ENCODE assay signal across 1 cellular context in the genomic region with DNA sequence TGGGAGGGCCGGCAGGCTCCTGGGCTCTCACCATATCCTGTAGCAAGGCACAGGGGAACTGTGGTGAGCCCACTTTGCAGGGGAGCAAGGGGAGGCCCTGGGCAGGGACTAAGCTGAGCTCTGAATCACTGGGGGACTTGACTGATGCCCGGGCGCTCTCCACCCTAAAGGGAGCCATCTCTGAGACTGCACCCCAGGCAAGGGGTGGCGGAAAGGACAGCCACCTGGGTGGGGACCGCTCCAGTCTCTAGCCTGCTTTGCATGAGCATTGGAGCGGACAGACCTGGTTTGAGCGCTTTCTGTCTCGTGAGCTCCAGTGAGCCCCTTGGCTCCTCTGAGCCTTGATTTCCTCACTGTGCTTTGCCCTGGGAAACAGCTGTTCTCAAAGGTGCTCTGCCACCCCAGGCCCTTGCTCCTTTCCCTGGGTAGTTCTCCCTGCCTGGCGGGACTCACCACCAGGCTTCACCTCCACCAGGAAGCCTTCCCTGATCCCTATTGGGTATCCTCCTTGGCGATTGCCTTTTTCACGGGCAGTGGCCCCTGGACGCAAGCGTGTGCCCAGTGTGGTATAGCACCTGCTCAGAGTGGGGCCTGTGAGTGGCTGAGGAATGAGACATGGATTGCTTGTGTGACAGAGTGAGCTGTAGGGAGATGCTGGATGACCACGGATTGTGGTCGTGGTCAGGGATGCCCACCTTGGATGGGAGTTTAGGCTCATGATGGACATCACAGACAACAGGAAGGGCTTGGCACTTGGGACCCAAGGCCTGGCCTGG.
TF ChIP-seq lines count a peak whose summit lies in the region.

No MANE protein-coding gene starts in this region.

TF ChIP-seq in HEK293, 187 proteins besides CTCF, POLR2A, EP300 and RAD21:
- TF ChIP-seq KLF7 (tag by site-specific recombination; IDR thresholded peaks at IDR 0.05; ENCODE audit: borderline replicate concordance) (no peak), ZNF514 (tag by site-specific recombination; IDR thresholded peaks at IDR 0.05) (no peak), ZNF341 (tag by site-specific recombination; IDR thresholded peaks at IDR 0.05; ENCODE audit: low read depth) (0 out of 2 replicates have a peak, but pooled peaks have one; percentile 36), HOXA7 (CRISPR knock-in tag; IDR thresholded peaks at IDR 0.05; ENCODE audit: borderline replicate concordance) (no peak)
TF ChIP-seq in HEK293: peak in this region for 1.
